ENCODE assay signal across 27 cellular contexts in genomic region chr14:21169587-21169986, GRCh38. TPM values are rescaled to one million over a fixed set of nuclear protein-coding genes. Genes with fewer than 3 reads are reported as not detected.
"Had no signal": no experiment of that assay in that cellular context is flagged by ENCODE, and none has a peak within 500 bp of the region (broad histone marks: within the 10 kb centered on the region; RNA-seq: fewer than 3 reads in every experiment).

No MANE protein-coding gene starts in this region.

- H3K4me1 ChIP-seq: colonic mucosa, esophagus squamous epithelium, right atrium auricular region, stomach, transverse colon, uterus had no signal

- DNase-seq: colonic mucosa; dermis blood vessel endothelial cell; esophagus squamous epithelium; foreskin fibroblast; head of caudate nucleus; kidney; left cardiac atrium; mammary epithelial cell; naive thymus-derived CD8-positive, alpha-beta T cell; nucleus accumbens; ovary; small intestine; stimulated activated CD4-positive, alpha-beta T cell treated with anti-CD3 and anti-CD28 coated beads, Interleukin-12 subunit alpha, Interleukin-12 subunit beta, amount 100 ng/mL, for 4 hours; stimulated activated naive CD4-positive, alpha-beta T cell; stomach; substantia nigra; transverse colon; uterus had no signal

- H3K4me1 Mint-ChIP-seq: naive thymus-derived CD8-positive, alpha-beta T cell; neural crest cell had no signal

- H3K9me3 ChIP-seq: colonic mucosa, esophagus squamous epithelium, ovary, stomach, thoracic aorta, transverse colon, uterus had no signal

- H3K27me3 ChIP-seq: colonic mucosa, hepatocyte, ovary, right atrium auricular region, transverse colon, uterus had no signal

- H3K4me3 Mint-ChIP-seq: naive thymus-derived CD8-positive, alpha-beta T cell; neural crest cell had no signal

- H3K4me2 ChIP-seq: hepatocyte had no signal

- H3K27ac ChIP-seq: colonic mucosa, esophagus squamous epithelium, hepatocyte, ovary, right atrium auricular region, stomach, thoracic aorta, transverse colon, uterus had no signal

- H3K4me3 ChIP-seq: colonic mucosa, esophagus squamous epithelium, hepatocyte, ovary, right atrium auricular region, stomach, thoracic aorta, transverse colon, uterus had no signal

- ATAC-seq: left cardiac atrium; naive thymus-derived CD8-positive, alpha-beta T cell had no signal

- H2AFZ ChIP-seq: hepatocyte had no signal

- H3K79me2 ChIP-seq: hepatocyte had no signal

- H3K36me3 ChIP-seq: colonic mucosa, esophagus squamous epithelium, ovary, right atrium auricular region, stomach, thoracic aorta, transverse colon, uterus had no signal

RNA-seq across cellular contexts. Expression of gene OR5AU1, which starts 13.7 kb away (rescaled TPM):
- total RNA-seq: colonic mucosa; dermis blood vessel endothelial cell; epithelial cell of proximal tubule; esophagus squamous epithelium; hepatocyte; kidney; left cardiac atrium; liver; mammary epithelial cell; mesenteric fat pad; mononuclear cell; naive thymus-derived CD8-positive, alpha-beta T cell; neural crest cell; ovary; posterior vena cava; right atrium auricular region; thoracic aorta; transverse colon; uterus had no signal
